In genomic region chr11:17366491-17366890, GRCh38 we compare ENCODE assay signal across 1 cellular context.
TF ChIP-seq lines count a peak whose summit lies in the region.

No MANE protein-coding gene starts in this region.

TF ChIP-seq in GM12878, 131 proteins besides CTCF, POLR2A, EP300 and RAD21:
- TF ChIP-seq PAX8 (IDR thresholded peaks at IDR 0.05) (no peak), STAT3 (IDR thresholded peaks at IDR 0.05; ENCODE audit: low read depth, low read length) (no peak), BMI1 (IDR thresholded peaks at IDR 0.05; ENCODE audit: borderline replicate concordance) (no peak), POLR2AphosphoS5 (IDR thresholded peaks at IDR 0.05; ENCODE audit: low read length) (no peak), JUNB (IDR thresholded peaks at IDR 0.05) (no peak), TCF3 (IDR thresholded peaks at IDR 0.05; ENCODE audit: borderline replicate concordance, insufficient read depth, low read depth, low read length) (no peak), GATAD2B (conservative IDR thresholded peaks at IDR 0.05; ENCODE audit: low read depth) (no peak), USF1 (IDR thresholded peaks at IDR 0.05; ENCODE audit: borderline replicate concordance, extremely low read length, insufficient read depth, low read depth, low read length) (no peak), ZZZ3 (IDR thresholded peaks at IDR 0.05; ENCODE audit: control insufficient read depth, insufficient read length, low read depth) (no peak), RAD51 (IDR thresholded peaks at IDR 0.05) (no peak), ZBED1 (IDR thresholded peaks at IDR 0.05; ENCODE audit: borderline replicate concordance) (no peak), CREB1 (IDR thresholded peaks at IDR 0.05; ENCODE audit: low read depth) (no peak), ZBTB33 (IDR thresholded peaks at IDR 0.05) (no peak), E2F8 (IDR thresholded peaks at IDR 0.05; ENCODE audit: low read depth, partially characterized antibody) (no peak)
- TF ChIP-seq, protein P1, sequence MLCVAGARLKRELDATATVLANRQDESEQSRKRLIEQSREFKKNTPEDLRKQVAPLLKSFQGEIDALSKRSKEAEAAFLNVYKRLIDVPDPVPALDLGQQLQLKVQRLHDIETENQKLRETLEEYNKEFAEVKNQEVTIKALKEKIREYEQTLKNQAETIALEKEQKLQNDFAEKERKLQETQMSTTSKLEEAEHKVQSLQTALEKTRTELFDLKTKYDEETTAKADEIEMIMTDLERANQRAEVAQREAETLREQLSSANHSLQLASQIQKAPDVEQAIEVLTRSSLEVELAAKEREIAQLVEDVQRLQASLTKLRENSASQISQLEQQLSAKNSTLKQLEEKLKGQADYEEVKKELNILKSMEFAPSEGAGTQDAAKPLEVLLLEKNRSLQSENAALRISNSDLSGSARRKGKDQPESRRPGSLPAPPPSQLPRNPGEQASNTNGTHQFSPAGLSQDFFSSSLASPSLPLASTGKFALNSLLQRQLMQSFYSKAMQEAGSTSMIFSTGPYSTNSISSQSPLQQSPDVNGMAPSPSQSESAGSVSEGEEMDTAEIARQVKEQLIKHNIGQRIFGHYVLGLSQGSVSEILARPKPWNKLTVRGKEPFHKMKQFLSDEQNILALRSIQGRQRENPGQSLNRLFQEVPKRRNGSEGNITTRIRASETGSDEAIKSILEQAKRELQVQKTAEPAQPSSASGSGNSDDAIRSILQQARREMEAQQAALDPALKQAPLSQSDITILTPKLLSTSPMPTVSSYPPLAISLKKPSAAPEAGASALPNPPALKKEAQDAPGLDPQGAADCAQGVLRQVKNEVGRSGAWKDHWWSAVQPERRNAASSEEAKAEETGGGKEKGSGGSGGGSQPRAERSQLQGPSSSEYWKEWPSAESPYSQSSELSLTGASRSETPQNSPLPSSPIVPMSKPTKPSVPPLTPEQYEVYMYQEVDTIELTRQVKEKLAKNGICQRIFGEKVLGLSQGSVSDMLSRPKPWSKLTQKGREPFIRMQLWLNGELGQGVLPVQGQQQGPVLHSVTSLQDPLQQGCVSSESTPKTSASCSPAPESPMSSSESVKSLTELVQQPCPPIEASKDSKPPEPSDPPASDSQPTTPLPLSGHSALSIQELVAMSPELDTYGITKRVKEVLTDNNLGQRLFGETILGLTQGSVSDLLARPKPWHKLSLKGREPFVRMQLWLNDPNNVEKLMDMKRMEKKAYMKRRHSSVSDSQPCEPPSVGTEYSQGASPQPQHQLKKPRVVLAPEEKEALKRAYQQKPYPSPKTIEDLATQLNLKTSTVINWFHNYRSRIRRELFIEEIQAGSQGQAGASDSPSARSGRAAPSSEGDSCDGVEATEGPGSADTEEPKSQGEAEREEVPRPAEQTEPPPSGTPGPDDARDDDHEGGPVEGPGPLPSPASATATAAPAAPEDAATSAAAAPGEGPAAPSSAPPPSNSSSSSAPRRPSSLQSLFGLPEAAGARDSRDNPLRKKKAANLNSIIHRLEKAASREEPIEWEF (IDR thresholded peaks at IDR 0.05; ENCODE audit: insufficient replicate concordance, low read depth, low read length), result no peak
- TF ChIP-seq, protein P2, sequence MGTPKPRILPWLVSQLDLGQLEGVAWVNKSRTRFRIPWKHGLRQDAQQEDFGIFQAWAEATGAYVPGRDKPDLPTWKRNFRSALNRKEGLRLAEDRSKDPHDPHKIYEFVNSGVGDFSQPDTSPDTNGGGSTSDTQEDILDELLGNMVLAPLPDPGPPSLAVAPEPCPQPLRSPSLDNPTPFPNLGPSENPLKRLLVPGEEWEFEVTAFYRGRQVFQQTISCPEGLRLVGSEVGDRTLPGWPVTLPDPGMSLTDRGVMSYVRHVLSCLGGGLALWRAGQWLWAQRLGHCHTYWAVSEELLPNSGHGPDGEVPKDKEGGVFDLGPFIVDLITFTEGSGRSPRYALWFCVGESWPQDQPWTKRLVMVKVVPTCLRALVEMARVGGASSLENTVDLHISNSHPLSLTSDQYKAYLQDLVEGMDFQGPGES (IDR thresholded peaks at IDR 0.05), result no peak
- TF ChIP-seq, protein P3, sequence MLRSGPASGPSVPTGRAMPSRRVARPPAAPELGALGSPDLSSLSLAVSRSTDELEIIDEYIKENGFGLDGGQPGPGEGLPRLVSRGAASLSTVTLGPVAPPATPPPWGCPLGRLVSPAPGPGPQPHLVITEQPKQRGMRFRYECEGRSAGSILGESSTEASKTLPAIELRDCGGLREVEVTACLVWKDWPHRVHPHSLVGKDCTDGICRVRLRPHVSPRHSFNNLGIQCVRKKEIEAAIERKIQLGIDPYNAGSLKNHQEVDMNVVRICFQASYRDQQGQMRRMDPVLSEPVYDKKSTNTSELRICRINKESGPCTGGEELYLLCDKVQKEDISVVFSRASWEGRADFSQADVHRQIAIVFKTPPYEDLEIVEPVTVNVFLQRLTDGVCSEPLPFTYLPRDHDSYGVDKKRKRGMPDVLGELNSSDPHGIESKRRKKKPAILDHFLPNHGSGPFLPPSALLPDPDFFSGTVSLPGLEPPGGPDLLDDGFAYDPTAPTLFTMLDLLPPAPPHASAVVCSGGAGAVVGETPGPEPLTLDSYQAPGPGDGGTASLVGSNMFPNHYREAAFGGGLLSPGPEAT (IDR thresholded peaks at IDR 0.05; ENCODE audit: low read depth), result no peak
